In the genomic region with DNA sequence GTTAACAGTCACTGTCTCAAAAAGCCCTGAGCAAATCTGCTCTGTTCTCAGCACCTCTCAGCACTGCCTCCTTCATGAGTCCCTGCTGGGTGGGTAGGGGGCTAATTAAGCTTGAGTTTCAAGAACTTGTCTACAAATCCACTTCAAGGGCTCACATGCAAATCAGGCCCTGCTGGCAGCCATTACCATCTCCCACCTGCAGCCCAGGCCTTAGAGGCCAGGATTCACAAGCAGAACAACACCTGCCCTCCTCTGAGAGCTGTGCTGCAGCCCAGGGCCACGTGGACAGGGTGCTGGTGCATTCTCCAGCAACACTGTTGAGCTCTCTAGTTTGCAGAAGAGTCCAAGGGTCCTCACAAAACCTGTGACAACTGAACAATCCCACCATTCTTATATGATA, we compare ENCODE assay signal across 20 cellular contexts.
DNase-seq lines count a peak whose midpoint lies in the region; ATAC-seq and TF ChIP-seq lines count a peak whose summit lies in the region.
"Had no signal": no experiment of that assay in that cellular context is flagged by ENCODE, and none has a peak within 500 bp of the region (broad histone marks: within the 10 kb centered on the region; RNA-seq: fewer than 3 reads in every experiment).

No MANE protein-coding gene starts in this region.

- H3K36me3 ChIP-seq in uterus: no peaks in the 10 kb centered on the region
- H3K36me3 ChIP-seq: MG63, Peyer's patch had no signal

- no peak for TF ChIP-seq POLR2A in uterus (IDR thresholded peaks at IDR 0.05)

- no peaks in the 10 kb centered on the region for H3K4me1 ChIP-seq in uterus
- H3K4me1 ChIP-seq: Peyer's patch had no signal

- no peak overlapping the region for H3K4me3 ChIP-seq in uterus
- H3K4me3 ChIP-seq: MG63, Peyer's patch had no signal

- no peak overlapping the region for H3K27ac ChIP-seq in uterus
- H3K27ac ChIP-seq: Peyer's patch had no signal

- no peak for TF ChIP-seq CTCF in uterus (IDR thresholded peaks at IDR 0.05)

- intact Hi-C loops in uterus (cut with DNase I; ENCODE audit: low total_unique reads): no loop called here

- H3K27me3 ChIP-seq in uterus: no peaks in the 10 kb centered on the region
- H3K27me3 ChIP-seq: MG63, Peyer's patch had no signal

- ATAC-seq in HG02763 (IDR thresholded peaks at IDR 0.05; ENCODE audit: unreplicated experiment) (no peak), HG02678 (IDR thresholded peaks at IDR 0.05; ENCODE audit: unreplicated experiment) (no peak)
- ATAC-seq: T-cell had no signal

- DNase-seq in NCI-H1092 treated with DMSO at 0.1 percent for 48 hours (lab: John Stamatoyannopoulos, UW) (peak; percentile 11), NCI-H2107 treated with DMSO at 0.1 percent for 48 hours (lab: John Stamatoyannopoulos, UW; ENCODE audit: unreplicated experiment) (peak; percentile 83), RPMI8226 (peak; percentile 61), uterus (no peak)
- no peak for DNase-seq in activated CD8-positive, alpha-beta memory T cell treated with anti-CD3 and anti-CD28 coated beads for 24 hours
- DNase-seq: CD4-positive, alpha-beta T cell; EL; HCEC 1CT; MG63; NCI-H1417 treated with DMSO at 0.1 percent for 48 hours; NCI-H2081 treated with DMSO at 0.1 percent for 48 hours; NCI-H446 treated with DMSO at 0.1 percent for 48 hours; NCI-H774; Peyer's patch; Right ventricle myocardium superior; SK-N-SH; T-cell; T-helper 9 cell had no signal

- H3K9me3 ChIP-seq in uterus: no peaks in the 10 kb centered on the region
- H3K9me3 ChIP-seq: MG63, Peyer's patch, SK-N-SH had no signal

Comparison
In these comparisons a context has a peak if more than half of its experiments do, and no peak if none do; other contexts are left out.
1. DNase-seq: peak in NCI-H1092 treated with DMSO at 0.1 percent for 48 hours (single experiment), NCI-H2107 treated with DMSO at 0.1 percent for 48 hours (single experiment) and RPMI8226 (single experiment); none in uterus (0 of 2) and activated CD8-positive, alpha-beta memory T cell treated with anti-CD3 and anti-CD28 coated beads for 24 hours (single experiment).